1 cellular context compared by ENCODE assay signal in genomic region chr3:47443611-47443995, GRCh38.
TF ChIP-seq lines count a peak whose summit lies in the region.

No MANE protein-coding gene starts in this region.

TF ChIP-seq in H1, 55 proteins besides CTCF, POLR2A, EP300 and RAD21:
- no peak for TF ChIP-seq CREB1 (IDR thresholded peaks at IDR 0.05)
- no peak for TF ChIP-seq SP4 (IDR thresholded peaks at IDR 0.05; ENCODE audit: low read length)
- TF ChIP-seq MAX (IDR thresholded peaks at IDR 0.05), result no peak
- TF ChIP-seq, protein P1, sequence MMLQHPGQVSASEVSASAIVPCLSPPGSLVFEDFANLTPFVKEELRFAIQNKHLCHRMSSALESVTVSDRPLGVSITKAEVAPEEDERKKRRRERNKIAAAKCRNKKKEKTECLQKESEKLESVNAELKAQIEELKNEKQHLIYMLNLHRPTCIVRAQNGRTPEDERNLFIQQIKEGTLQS (IDR thresholded peaks at IDR 0.05; ENCODE audit: insufficient read depth, low read depth, low read length), result no peak
- TF ChIP-seq NANOG (IDR thresholded peaks at IDR 0.05; ENCODE audit: insufficient read depth, low read depth, low read length, poor library complexity, severe bottlenecking), result no peak
- TF ChIP-seq EGR1 (IDR thresholded peaks at IDR 0.05; ENCODE audit: borderline replicate concordance, low read depth, low read length), result no peak
- no peak for TF ChIP-seq FOSL1 (IDR thresholded peaks at IDR 0.05; ENCODE audit: insufficient read depth, low read depth, low read length)
- TF ChIP-seq SRF (IDR thresholded peaks at IDR 0.05; ENCODE audit: low read depth, low read length), result no peak
- TF ChIP-seq ZNF274 (IDR thresholded peaks at IDR 0.05; ENCODE audit: borderline replicate concordance, extremely low read depth, low read length), result no peak
- TF ChIP-seq E2F6 (IDR thresholded peaks at IDR 0.05), result no peak
- TF ChIP-seq SIN3A (conservative IDR thresholded peaks at IDR 0.05 in 1 of 2, IDR thresholded peaks at IDR 0.05 in 1 of 2; ENCODE audit: low read depth in 1 of 2, low read length in 2 of 2), result no peak
- no peak for TF ChIP-seq SIX5 (IDR thresholded peaks at IDR 0.05; ENCODE audit: low read depth, low read length)
- TF ChIP-seq SP1 (IDR thresholded peaks at IDR 0.05; ENCODE audit: low read depth, low read length), result no peak
- TF ChIP-seq RNF2 (IDR thresholded peaks at IDR 0.05; ENCODE audit: borderline replicate concordance, low read depth, low read length, missing control alignments, poor library complexity, severe bottlenecking), result no peak
- TF ChIP-seq RBBP5 (IDR thresholded peaks at IDR 0.05; ENCODE audit: borderline replicate concordance, low read depth, low read length), result no peak
- no peak for TF ChIP-seq TEAD4 (IDR thresholded peaks at IDR 0.05; ENCODE audit: low read depth, low read length)
- TF ChIP-seq TBP (IDR thresholded peaks at IDR 0.05; ENCODE audit: low read depth, low read length), result no peak
- no peak for TF ChIP-seq HDAC2 (IDR thresholded peaks at IDR 0.05; ENCODE audit: borderline replicate concordance in 1 of 2, low read depth in 2 of 2, low read length in 2 of 2)
- TF ChIP-seq USF2 (IDR thresholded peaks at IDR 0.05; ENCODE audit: low read length), result no peak
- no peak for TF ChIP-seq SUZ12 (IDR thresholded peaks at IDR 0.05; ENCODE audit: low read length)
